In genomic region chr6:43016935-43017334, GRCh38 we compare ENCODE assay signal across 15 cellular contexts. TPM values are rescaled to one million over a fixed set of nuclear protein-coding genes. Genes with fewer than 3 reads are reported as not detected.
A peak's percentile ranks its signal among the peaks of the same experiment; 100 is the strongest.
DNase-seq lines count a peak whose midpoint lies in the region; ATAC-seq and TF ChIP-seq lines count a peak whose summit lies in the region.
"Had no signal": no experiment of that assay in that cellular context is flagged by ENCODE, and none has a peak within 500 bp of the region (broad histone marks: within the 10 kb centered on the region; RNA-seq: fewer than 3 reads in every experiment).

No MANE protein-coding gene starts in this region.

- H3K4me1 Mint-ChIP-seq in CD4-positive, alpha-beta memory T cell = peaks cover 38 to 81% (median 55%) of the 10 kb centered on the region in 4 donors

- H3K4me3 ChIP-seq in CD4-positive, alpha-beta memory T cell (ENCODE audit: low read length in 2 of 2) = no peak overlapping the region
- H3K4me3 ChIP-seq in SK-N-MC (no peak overlapping the region), heart left ventricle (peak overlapping the region in 9 of 12 donors; percentile 20 to 90 (median 67)), gastrocnemius medialis (peak overlapping the region; percentile 23 to 39 (median 30)), lower leg skin (ENCODE audit: low read depth, poor library complexity, severe bottlenecking) (no peak overlapping the region)
- H3K4me3 ChIP-seq: adrenal gland, colonic mucosa had no signal

- WGBS in heart left ventricle, 4 donors = 20 to 65% (median 41%) methylated on average over 5 to 12 of the region's 12 CpGs
- 88 to 90% methylated on average over 12 of the region's 12 CpGs for WGBS in lower leg skin, 2 donors

- H3K9me3 Mint-ChIP-seq in CD4-positive, alpha-beta memory T cell = peaks cover 0 to 4% (median 0%) of the 10 kb centered on the region in 8 donors

- no peak overlapping the region for H3K4me3 Mint-ChIP-seq in CD4-positive, alpha-beta memory T cell

- H3K9ac ChIP-seq in SK-N-MC (ENCODE audit: insufficient read length) = peak overlapping the region; percentile 22

- no peak for TF ChIP-seq CTCF in heart left ventricle (IDR thresholded peaks at IDR 0.05)
- TF ChIP-seq CTCF in gastrocnemius medialis (IDR thresholded peaks at IDR 0.05 in 4 of 5, conservative IDR thresholded peaks at IDR 0.05 in 1 of 5) = no peak
- no peak for TF ChIP-seq CTCF in lower leg skin (IDR thresholded peaks at IDR 0.05)

- CTCF ChIA-PET in CD4-positive, alpha-beta memory T cell (lab: Charles Lee; ENCODE audit: partially characterized antibody) = interaction anchor here (1.1 kb wide), 1 partner anchor 37 kb away, joined by 3 read pairs; the partner anchor contains the start of gene CUL7

- intact Hi-C loops in CD4-positive, alpha-beta memory T cell (cut with micrococcal nuclease) = no loop called here
- intact Hi-C loops in heart left ventricle (cut with DNase I) (loop anchor here in 5 of 10 donors (5.0 to 10.0 kb wide), 3 partner anchors 35 to 112 kb away; partner anchors contain the start of gene CUL7 (in 4 of the 5)), gastrocnemius medialis (cut with DNase I; ENCODE audit: low total_unique reads) (loop anchor here (10.0 kb wide), 2 partner anchors 802 to 1282 kb away; partner anchors contain the start of genes MRPS10 and TFEB), lower leg skin (cut with DNase I; ENCODE audit: low total_unique reads) (no loop called here)

- H3K27me3 Mint-ChIP-seq in CD4-positive, alpha-beta memory T cell = no peaks in the 10 kb centered on the region
- H3K27me3 Mint-ChIP-seq: activated CD4-positive, alpha-beta T cell treated with anti-CD3 and anti-CD28 coated beads for 36 hours had no signal

- TF ChIP-seq POLR2A in heart left ventricle (IDR thresholded peaks at IDR 0.05) (no peak), gastrocnemius medialis (IDR thresholded peaks at IDR 0.05) (no peak), lower leg skin (IDR thresholded peaks at IDR 0.05) (no peak)

- H3K36me3 ChIP-seq in CD4-positive, alpha-beta memory T cell (ENCODE audit: insufficient read depth, low read length) = peaks cover 13% of the 10 kb centered on the region
- H3K36me3 ChIP-seq in SK-N-MC (ENCODE audit: insufficient read depth, low read length) (peaks cover 48% of the 10 kb centered on the region), heart left ventricle (peaks cover 0 to 42% (median 38%) of the 10 kb centered on the region in 9 donors), gastrocnemius medialis (peaks cover 0 to 36% of the 10 kb centered on the region in 2 donors)
- H3K36me3 ChIP-seq: colonic mucosa had no signal

- H3K9me3 ChIP-seq in CD4-positive, alpha-beta memory T cell (ENCODE audit: control insufficient read depth in 1 of 2, low read length in 2 of 2) = no peaks in the 10 kb centered on the region
- H3K9me3 ChIP-seq in SK-N-MC (ENCODE audit: low read depth, low read length) (no peaks in the 10 kb centered on the region), heart left ventricle (no peaks in the 10 kb centered on the region), gastrocnemius medialis (no peaks in the 10 kb centered on the region)
- H3K9me3 ChIP-seq: adrenal gland, colonic mucosa, upper lobe of left lung had no signal

- POLR2A ChIA-PET in CD4-positive, alpha-beta memory T cell (lab: Charles Lee; ENCODE audit: partially characterized antibody) = interaction anchor here (0.8 to 5.5 kb wide), 5 partner anchors 33 to 87 kb away, joined by 3 to 73 read pairs (median 6); partner anchors contain the start of genes CNPY3, CUL7, KLC4 and MRPL2

- in situ Hi-C loops in gastrocnemius medialis (cut with MboI; ENCODE audit: low sequenced_read_pairs in 4 of 4) = loop anchor here in 1 of 4 donors (10.0 kb wide), 1 partner anchor 452 kb away; the partner anchor contains the start of gene UBR2

- DNase-seq in CD4-positive, alpha-beta memory T cell = no peak
- no peak for DNase-seq in SK-N-MC (ENCODE audit: low read depth, low spot score)
- peak in 3 of 5 donors; percentile 34 to 60 (median 40) for DNase-seq in heart left ventricle
- DNase-seq in gastrocnemius medialis = peak in 1 of 2 donors; percentile 49
- no peak for DNase-seq in NCI-H748 treated with DMSO at 0.1 percent for 48 hours (lab: John Stamatoyannopoulos, UW)
- DNase-seq in lower leg skin (ENCODE audit: low spot score in 2 of 2) = no peak
- no peak for DNase-seq in activated naive CD4-positive, alpha-beta T cell treated with Interleukin-2 at 50 U/mL for 16 hours
- DNase-seq: activated CD4-positive, alpha-beta T cell treated with anti-CD3 and anti-CD28 coated beads for 36 hours; activated T-cell treated with anti-CD3 and anti-CD28 coated beads, Interleukin-2, amount 50 U/mL, for 1 hour; colonic mucosa; DMS153; head of caudate nucleus; NCI-H2171 had no signal

- H3K4me1 ChIP-seq in CD4-positive, alpha-beta memory T cell (ENCODE audit: insufficient read depth, low read length) = peaks cover 57% of the 10 kb centered on the region
- H3K4me1 ChIP-seq in heart left ventricle (peaks cover 4 to 62% (median 53%) of the 10 kb centered on the region in 12 donors), gastrocnemius medialis (peaks cover 76 to 83% of the 10 kb centered on the region in 2 donors)

- H3K27me3 ChIP-seq in CD4-positive, alpha-beta memory T cell (ENCODE audit: insufficient read depth, low read length) = no peaks in the 10 kb centered on the region
- H3K27me3 ChIP-seq in heart left ventricle (no peaks in the 10 kb centered on the region), gastrocnemius medialis (no peaks in the 10 kb centered on the region)
- H3K27me3 ChIP-seq: adrenal gland, colonic mucosa, upper lobe of left lung had no signal

- H3K27ac ChIP-seq in CD4-positive, alpha-beta memory T cell (ENCODE audit: low read depth, low read length) = peak overlapping the region; percentile 32
- no peak overlapping the region for H3K27ac ChIP-seq in SK-N-MC
- peak overlapping the region; percentile 64 to 97 (median 84) for H3K27ac ChIP-seq in heart left ventricle
- peak overlapping the region; percentile 95 to 98 (median 98) for H3K27ac ChIP-seq in gastrocnemius medialis
- H3K27ac ChIP-seq: colonic mucosa had no signal

- no peak overlapping the region for H3K27ac Mint-ChIP-seq in CD4-positive, alpha-beta memory T cell
- H3K27ac Mint-ChIP-seq: activated CD4-positive, alpha-beta T cell treated with anti-CD3 and anti-CD28 coated beads for 36 hours had no signal

- H3K36me3 Mint-ChIP-seq in CD4-positive, alpha-beta memory T cell = peaks cover 19 to 48% of the 10 kb centered on the region in 2 donors

- ATAC-seq in heart left ventricle (peak in 1 of 4 donors; percentile 2), gastrocnemius medialis (no peak)
- ATAC-seq: activated CD4-positive, alpha-beta T cell treated with anti-CD3 and anti-CD28 coated beads for 36 hours had no signal

RNA-seq across cellular contexts. Expression of gene KLHDC3, which starts 2.9 kb away (rescaled TPM):
- 10 to 100 TPM; 66.6 to 67.9 TPM for total RNA-seq in CD4-positive, alpha-beta memory T cell
- polyA plus RNA-seq in CD4-positive, alpha-beta memory T cell = 100 to 1,000 TPM in 1 of 2 donors, 10 to 100 TPM in 1; 78.3 to 131 TPM
- total RNA-seq in heart left ventricle (100 to 1,000 TPM in 5 of 9 donors, 10 to 100 TPM in 4; 79.4 to 180 (median 102) TPM), gastrocnemius medialis (100 to 1,000 TPM in 2 of 4 donors, 10 to 100 TPM in 2; 66.5 to 164 (median 119) TPM), lower leg skin (10 to 100 TPM; 75.1 to 84.7 (median 79.6) TPM)
- 100 to 1,000 TPM; 112 to 147 TPM for polyA plus RNA-seq in heart left ventricle

RNA-seq across cellular contexts. Expression of gene MEA1, which starts 3.2 kb away (rescaled TPM):
- total RNA-seq in CD4-positive, alpha-beta memory T cell = 10 to 100 TPM; 36.2 to 36.3 TPM
- 100 to 1,000 TPM in 1 of 2 donors, 10 to 100 TPM in 1; 84.7 to 110 TPM for polyA plus RNA-seq in CD4-positive, alpha-beta memory T cell
- total RNA-seq in heart left ventricle (10 to 100 TPM; 24.5 to 46.2 (median 32.1) TPM), gastrocnemius medialis (10 to 100 TPM; 25.0 to 33.5 (median 25.9) TPM), lower leg skin (10 to 100 TPM; 59.5 to 99.9 (median 77.5) TPM)
- polyA plus RNA-seq in heart left ventricle = 10 to 100 TPM; 49.7 to 56.7 TPM

RNA-seq across cellular contexts. Expression of gene RRP36, which starts 4.5 kb away (rescaled TPM):
- 10 to 100 TPM; 56.5 to 58.7 TPM for total RNA-seq in CD4-positive, alpha-beta memory T cell
- polyA plus RNA-seq in CD4-positive, alpha-beta memory T cell = 10 to 100 TPM; 65.5 to 77.0 TPM
- total RNA-seq in heart left ventricle = 10 to 100 TPM; 22.7 to 36.5 (median 32.3) TPM
- 10 to 100 TPM; 18.7 to 53.4 TPM for polyA plus RNA-seq in heart left ventricle
- total RNA-seq in gastrocnemius medialis = 10 to 100 TPM; 37.7 to 64.3 (median 51.0) TPM
- 10 to 100 TPM; 38.5 to 61.9 (median 56.7) TPM for total RNA-seq in lower leg skin

RNA-seq across cellular contexts. Expression of gene PPP2R5D, which starts 32.6 kb away (rescaled TPM):
- 10 to 100 TPM; 36.6 to 38.0 TPM for total RNA-seq in CD4-positive, alpha-beta memory T cell
- 10 to 100 TPM; 22.3 to 30.8 TPM for polyA plus RNA-seq in CD4-positive, alpha-beta memory T cell
- total RNA-seq in heart left ventricle (10 to 100 TPM; 30.9 to 51.3 (median 35.1) TPM), gastrocnemius medialis (10 to 100 TPM; 44.3 to 68.2 (median 52.6) TPM), lower leg skin (10 to 100 TPM; 26.3 to 49.4 (median 40.8) TPM)
- 10 to 100 TPM; 21.4 to 50.2 TPM for polyA plus RNA-seq in heart left ventricle

RNA-seq across cellular contexts. Expression of gene CUL7, which starts 36.7 kb away (rescaled TPM):
- 10 to 100 TPM; 13.7 to 13.9 TPM for total RNA-seq in CD4-positive, alpha-beta memory T cell
- polyA plus RNA-seq in CD4-positive, alpha-beta memory T cell = 1 to 10 TPM; 2.1 to 3.8 TPM
- total RNA-seq in heart left ventricle (10 to 100 TPM in 2 of 9 donors, 1 to 10 TPM in 7; 5.6 to 13.2 (median 7.9) TPM), gastrocnemius medialis (10 to 100 TPM; 11.9 to 21.3 (median 15.4) TPM), lower leg skin (10 to 100 TPM; 11.8 to 18.2 (median 13.6) TPM)
- 1 to 10 TPM; 3.5 to 6.1 TPM for polyA plus RNA-seq in heart left ventricle

Comparison
In these comparisons a context has a peak if more than half of its experiments do, and no peak if none do; other contexts are left out.
1. DNase-seq: peak in heart left ventricle (3 of 5); none in CD4-positive, alpha-beta memory T cell (0 of 5), SK-N-MC (single experiment), NCI-H748 treated with DMSO at 0.1 percent for 48 hours (single experiment), lower leg skin (0 of 2) and activated naive CD4-positive, alpha-beta T cell treated with Interleukin-2 at 50 U/mL for 16 hours (single experiment).
2. H3K4me3 ChIP-seq: peak in heart left ventricle (9 of 12) and gastrocnemius medialis (4 of 4); none in CD4-positive, alpha-beta memory T cell (0 of 2), SK-N-MC (single experiment) and lower leg skin (single experiment).